8 cellular contexts compared by ENCODE assay signal in the genomic region with DNA sequence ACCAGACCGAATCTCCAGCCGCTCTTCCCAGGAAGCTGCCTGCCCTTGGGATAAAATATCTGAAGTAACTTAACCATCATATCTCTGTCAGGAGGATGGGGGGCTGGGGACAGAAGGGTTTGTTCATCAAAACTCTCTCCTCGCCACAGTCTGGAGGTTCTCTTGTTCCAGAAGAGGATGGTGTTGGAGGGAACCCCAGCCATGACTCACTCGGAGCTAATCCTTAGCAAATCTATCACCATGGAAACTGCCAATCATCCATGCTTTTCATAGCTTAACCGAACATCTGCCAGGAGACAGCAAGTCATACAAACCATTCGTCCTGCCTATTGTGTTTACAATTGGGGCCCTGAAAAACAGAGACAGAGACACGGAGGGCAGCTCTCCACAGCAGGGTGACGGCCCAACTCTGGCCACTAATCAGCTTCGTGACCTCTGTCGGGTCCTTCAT.
DNase-seq lines count a peak whose midpoint lies in the region; ATAC-seq, FAIRE-seq and TF ChIP-seq lines count a peak whose summit lies in the region.

No MANE protein-coding gene starts in this region.

- ATAC-seq in HG02798 (IDR thresholded peaks at IDR 0.05; ENCODE audit: poor library complexity, unreplicated experiment): no peak
- ATAC-seq in activated naive CD4-positive, alpha-beta T cell treated with anti-CD3 and anti-CD28 coated beads, Interleukin-2, amount 50 U/mL, for 72 hours: no peak
- no peak for ATAC-seq in HG02970 (IDR thresholded peaks at IDR 0.05; ENCODE audit: low FRiP score, unreplicated experiment)

- H3K27ac Mint-ChIP-seq in activated naive CD4-positive, alpha-beta T cell treated with anti-CD3 and anti-CD28 coated beads, Interleukin-2, amount 50 U/mL, for 72 hours: no peak overlapping the region

- H3K4me3 ChIP-seq in cardiac fibroblast (replicated peaks in 1 of 2; ENCODE audit: low read depth in 2 of 2, low read length in 2 of 2): no peak overlapping the region
- no peak overlapping the region for H3K4me3 ChIP-seq in mucosa of stomach (ENCODE audit: low read length)

- no peaks in the 10 kb centered on the region for H3K9me3 ChIP-seq in mucosa of stomach (ENCODE audit: control insufficient read depth, low read length)

- no peak for TF ChIP-seq CTCF in D721Med (IDR thresholded peaks at IDR 0.05; ENCODE audit: insufficient read depth, missing control alignments)
- TF ChIP-seq CTCF in cardiac fibroblast (IDR thresholded peaks at IDR 0.05; ENCODE audit: low read depth, low read length): no peak

- no peaks in the 10 kb centered on the region for H3K27me3 ChIP-seq in mucosa of stomach (ENCODE audit: control insufficient read depth, insufficient read depth, low read length)

- peaks cover 1% of the 10 kb centered on the region for H3K36me3 ChIP-seq in mucosa of stomach (ENCODE audit: control insufficient read depth, insufficient read depth, low read length)

- no peaks in the 10 kb centered on the region for H3K36me3 Mint-ChIP-seq in activated naive CD4-positive, alpha-beta T cell treated with anti-CD3 and anti-CD28 coated beads, Interleukin-2, amount 50 U/mL, for 72 hours

- DNase-seq in D721Med (ENCODE audit: insufficient read length, low spot score): peak; percentile 66
- DNase-seq in NCI-H2171 (lab: John Stamatoyannopoulos, UW): peak; percentile 86
- peak; percentile 97 for DNase-seq in cardiac fibroblast (ENCODE audit: low read depth in 2 of 2)
- no peak for DNase-seq in activated naive CD4-positive, alpha-beta T cell treated with anti-CD3 and anti-CD28 coated beads, Interleukin-2, amount 50 U/mL, for 72 hours (ENCODE audit: low spot score in 2 of 2)
- DNase-seq in cortex of kidney (lab: John Stamatoyannopoulos, UW): no peak

- peak overlapping the region; percentile 1 for H3K9ac ChIP-seq in mucosa of stomach (ENCODE audit: low read length)

- peaks cover 0 to 8% of the 10 kb centered on the region in 2 donors for H3K9me3 Mint-ChIP-seq in activated naive CD4-positive, alpha-beta T cell treated with anti-CD3 and anti-CD28 coated beads, Interleukin-2, amount 50 U/mL, for 72 hours

- peaks cover 11% of the 10 kb centered on the region for H3K4me1 ChIP-seq in mucosa of stomach (ENCODE audit: control insufficient read depth, insufficient read depth, low read length)

- peak; percentile 92 for FAIRE-seq in D721Med (lab: Jason Lieb, UNC)

Comparison
In these comparisons a context has a peak if more than half of its experiments do, and no peak if none do; other contexts are left out.
1. DNase-seq: peak in D721Med (single experiment), NCI-H2171 (single experiment) and cardiac fibroblast (2 of 2); none in activated naive CD4-positive, alpha-beta T cell treated with anti-CD3 and anti-CD28 coated beads, Interleukin-2, amount 50 U/mL, for 72 hours (0 of 2) and cortex of kidney (single experiment).